Comparison of ENCODE assay signal across 1 cellular context in the genomic region with DNA sequence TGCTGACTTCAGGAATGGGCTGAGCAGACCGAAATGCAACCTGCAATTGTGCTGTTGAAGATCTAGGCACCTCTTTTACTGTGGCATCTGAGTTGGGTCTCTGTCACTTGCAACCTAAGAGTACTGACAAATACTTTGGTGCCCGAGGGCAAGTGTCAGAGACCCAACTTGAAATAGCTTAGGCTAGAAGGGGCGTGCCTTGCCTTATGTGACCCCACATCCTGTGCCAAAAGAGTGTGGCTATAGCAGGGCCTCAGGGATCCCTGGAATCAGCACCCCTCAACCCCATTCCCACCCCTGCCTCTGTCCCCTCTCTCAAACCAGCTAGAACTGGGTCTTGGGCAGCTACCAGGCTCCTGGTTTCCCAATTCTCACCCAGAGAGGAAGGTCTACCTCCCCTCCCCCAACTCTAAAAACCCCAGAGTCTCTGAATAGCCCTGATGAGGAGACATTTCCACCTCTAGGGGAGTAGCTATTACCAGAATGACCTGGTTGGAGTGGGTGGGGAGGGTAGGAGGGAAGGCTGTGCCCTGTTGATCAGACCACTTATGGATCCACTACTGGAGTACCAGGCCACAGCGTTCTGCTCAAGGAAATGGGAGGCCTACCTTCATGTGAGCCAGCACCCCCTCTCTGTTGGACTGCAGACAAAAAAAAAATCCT.
TF ChIP-seq lines count a peak whose summit lies in the region.

No MANE protein-coding gene starts in this region.

TF ChIP-seq in HEK293, 187 proteins besides CTCF, POLR2A, EP300 and RAD21 (continued from another document):
- TF ChIP-seq, protein P1, sequence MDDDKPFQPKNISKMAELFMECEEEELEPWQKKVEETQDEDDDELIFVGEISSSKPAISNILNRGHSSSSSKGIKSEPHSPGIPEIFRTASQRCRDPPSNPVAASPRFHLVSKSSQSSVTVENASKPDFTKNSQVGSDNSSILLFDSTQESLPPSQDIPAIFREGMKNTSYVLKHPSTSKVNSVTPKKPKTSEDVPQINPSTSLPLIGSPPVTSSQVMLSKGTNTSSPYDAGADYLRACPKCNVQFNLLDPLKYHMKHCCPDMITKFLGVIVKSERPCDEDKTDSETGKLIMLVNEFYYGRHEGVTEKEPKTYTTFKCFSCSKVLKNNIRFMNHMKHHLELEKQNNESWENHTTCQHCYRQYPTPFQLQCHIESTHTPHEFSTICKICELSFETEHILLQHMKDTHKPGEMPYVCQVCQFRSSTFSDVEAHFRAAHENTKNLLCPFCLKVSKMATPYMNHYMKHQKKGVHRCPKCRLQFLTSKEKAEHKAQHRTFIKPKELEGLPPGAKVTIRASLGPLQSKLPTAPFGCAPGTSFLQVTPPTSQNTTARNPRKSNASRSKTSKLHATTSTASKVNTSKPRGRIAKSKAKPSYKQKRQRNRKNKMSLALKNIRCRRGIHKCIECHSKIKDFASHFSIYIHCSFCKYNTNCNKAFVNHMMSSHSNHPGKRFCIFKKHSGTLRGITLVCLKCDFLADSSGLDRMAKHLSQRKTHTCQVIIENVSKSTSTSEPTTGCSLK (tag by site-specific recombination; IDR thresholded peaks at IDR 0.05), result no peak
- TF ChIP-seq, protein P2, sequence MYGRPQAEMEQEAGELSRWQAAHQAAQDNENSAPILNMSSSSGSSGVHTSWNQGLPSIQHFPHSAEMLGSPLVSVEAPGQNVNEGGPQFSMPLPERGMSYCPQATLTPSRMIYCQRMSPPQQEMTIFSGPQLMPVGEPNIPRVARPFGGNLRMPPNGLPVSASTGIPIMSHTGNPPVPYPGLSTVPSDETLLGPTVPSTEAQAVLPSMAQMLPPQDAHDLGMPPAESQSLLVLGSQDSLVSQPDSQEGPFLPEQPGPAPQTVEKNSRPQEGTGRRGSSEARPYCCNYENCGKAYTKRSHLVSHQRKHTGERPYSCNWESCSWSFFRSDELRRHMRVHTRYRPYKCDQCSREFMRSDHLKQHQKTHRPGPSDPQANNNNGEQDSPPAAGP (tag by site-specific recombination; IDR thresholded peaks at IDR 0.05), result no peak
- TF ChIP-seq ZBTB20 (tag by site-specific recombination; IDR thresholded peaks at IDR 0.05) (peak; percentile 25; the same call in 1 of the 2 replicates), HOXA7 (CRISPR knock-in tag; IDR thresholded peaks at IDR 0.05; ENCODE audit: borderline replicate concordance) (no peak), ZNF133 (tag by site-specific recombination; IDR thresholded peaks at IDR 0.05) (peak; percentile 47; the same call in 1 of the 2 replicates), ZFHX2 (tag by site-specific recombination; conservative IDR thresholded peaks at IDR 0.05) (peak; percentile 55)
